Comparison of ENCODE assay signal across 18 cellular contexts in the genomic region with DNA sequence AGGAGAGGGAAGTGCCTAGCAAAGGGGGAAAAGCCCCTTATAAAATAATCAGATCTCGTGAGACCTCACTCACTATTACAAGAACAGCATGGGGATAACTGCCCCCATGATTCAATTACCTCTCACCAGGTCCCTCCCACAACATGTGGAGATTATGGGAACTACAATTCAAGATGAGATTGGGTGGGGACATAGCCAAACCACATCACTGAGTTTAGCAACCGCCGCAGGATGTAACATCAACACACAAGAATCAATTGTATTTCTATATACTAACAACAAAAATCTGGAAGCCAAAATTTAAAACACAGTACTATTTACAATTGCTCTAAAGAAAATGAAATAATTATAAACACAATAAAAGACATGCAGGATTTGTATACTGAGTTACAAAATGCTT. TPM values are rescaled to one million over a fixed set of nuclear protein-coding genes. Genes with fewer than 3 reads are reported as not detected.
"Had no signal": no experiment of that assay in that cellular context is flagged by ENCODE, and none has a peak within 500 bp of the region (broad histone marks: within the 10 kb centered on the region; RNA-seq: fewer than 3 reads in every experiment).

No MANE protein-coding gene starts in this region.

- H3K4me3 ChIP-seq: heart right ventricle, stomach, thoracic aorta, transverse colon had no signal

- H3K4me1 Mint-ChIP-seq: naive thymus-derived CD8-positive, alpha-beta T cell; stimulated activated naive B cell treated with anti-CD40 and anti-IgM and Interleukin-4, amounts not matched to agents 10 μg/mL and 1 μg/mL and 100 μg/mL, for 72 hours had no signal

- H3K27me3 ChIP-seq: heart right ventricle, stomach, transverse colon had no signal

- H3K27ac ChIP-seq: heart right ventricle, stomach, thoracic aorta, transverse colon had no signal

- H3K4me1 ChIP-seq: heart right ventricle, stomach, transverse colon had no signal

- H3K36me3 ChIP-seq: heart right ventricle, stomach, thoracic aorta, transverse colon had no signal

- H3K9me3 ChIP-seq: heart right ventricle, stomach, thoracic aorta, transverse colon had no signal

- H3K27me3 Mint-ChIP-seq: stimulated activated naive B cell treated with anti-CD40 and anti-IgM and Interleukin-4, amounts not matched to agents 10 μg/mL and 1 μg/mL and 100 μg/mL, for 72 hours had no signal

- ATAC-seq: heart right ventricle; naive thymus-derived CD8-positive, alpha-beta T cell; sciatic nerve; stimulated activated naive B cell treated with anti-CD40 and anti-IgM and Interleukin-4, amounts not matched to agents 10 μg/mL and 1 μg/mL and 100 μg/mL, for 72 hours had no signal

- H3K27ac Mint-ChIP-seq: naive thymus-derived CD8-positive, alpha-beta T cell; stimulated activated naive B cell treated with anti-CD40 and anti-IgM and Interleukin-4, amounts not matched to agents 10 μg/mL and 1 μg/mL and 100 μg/mL, for 72 hours had no signal

- H3K4me3 Mint-ChIP-seq: naive thymus-derived CD8-positive, alpha-beta T cell; stimulated activated naive B cell treated with anti-CD40 and anti-IgM and Interleukin-4, amounts not matched to agents 10 μg/mL and 1 μg/mL and 100 μg/mL, for 72 hours had no signal

- H3K36me3 Mint-ChIP-seq: naive thymus-derived CD8-positive, alpha-beta T cell; stimulated activated naive B cell treated with anti-CD40 and anti-IgM and Interleukin-4, amounts not matched to agents 10 μg/mL and 1 μg/mL and 100 μg/mL, for 72 hours had no signal

- DNase-seq: effector memory CD4-positive, alpha-beta T cell; erythroblast; foreskin melanocyte; heart right ventricle; hypothalamus; kidney glomerular epithelial cell; mammary epithelial cell; naive thymus-derived CD8-positive, alpha-beta T cell; posterior cingulate gyrus; stimulated activated CD4-positive, alpha-beta T cell treated with anti-CD3 and anti-CD28 coated beads, Interleukin-2, amount 100 ng/mL, for 24 hours; stimulated activated CD4-positive, alpha-beta T cell treated with anti-CD3 and anti-CD28 coated beads, Interleukin-4, amount 100 ng/mL, for 4 hours; stimulated activated naive B cell treated with anti-CD40 and anti-IgM and Interleukin-4, amounts not matched to agents 10 μg/mL and 1 μg/mL and 100 μg/mL, for 72 hours; stomach; substantia nigra; transverse colon had no signal

RNA-seq across cellular contexts. Expression of a gene that starts 21.9 kb away (rescaled TPM):
- total RNA-seq: mononuclear cell; naive thymus-derived CD8-positive, alpha-beta T cell had no signal
- polyA plus RNA-seq: naive thymus-derived CD8-positive, alpha-beta T cell had no signal
